7 cellular contexts compared by ENCODE assay signal in genomic region chr7:102714774-102715522, GRCh38. TPM values are rescaled to one million over a fixed set of nuclear protein-coding genes. Genes with fewer than 3 reads are reported as not detected.
DNase-seq lines count a peak whose midpoint lies in the region; ATAC-seq, FAIRE-seq and TF ChIP-seq lines count a peak whose summit lies in the region.
"Not testable (repeated sequence)": the region's sequence is repeated elsewhere in the genome, so short reads cannot be mapped to it uniquely, and the experiment has no call there.

No MANE protein-coding gene starts in this region.

- not testable (repeated sequence) for H3K79me2 ChIP-seq in GM12878 (ENCODE audit: control insufficient read depth, insufficient read depth, low read length)

- RAD21 ChIA-PET in GM12878 (lab: Charles Lee; ENCODE audit: unreplicated experiment) = not testable (repeated sequence)

- not testable (repeated sequence) for H4K20me1 ChIP-seq in GM12878 (ENCODE audit: control insufficient read depth, insufficient read depth)

- peak overlapping the region; percentile 7; the same call in 1 of the 2 replicates for H2AFZ ChIP-seq in GM12878 (ENCODE audit: control insufficient read depth, low read depth, low read length)

- CTCF ChIA-PET in activated CD4-positive, alpha-beta T cell treated with anti-CD3 and anti-CD28 coated beads for 36 hours (lab: Charles Lee) = not testable (repeated sequence)
- CTCF ChIA-PET in GM12878 (lab: Yijun Ruan, JAX) = interaction anchor here (1.1 kb wide), 1 partner anchor 34 kb away, joined by 3 read pairs; the partner anchor contains the start of gene FAM185A

- intact Hi-C loops in activated CD4-positive, alpha-beta T cell treated with anti-CD3 and anti-CD28 coated beads for 36 hours (cut with DNase I, micrococcal nuclease); GM12878 (cut with micrococcal nuclease; ENCODE audit: unreplicated experiment): not testable (repeated sequence)

- peak overlapping the region; percentile 48; the same call in 1 of the 2 replicates for H3K27ac ChIP-seq in GM12878 (ENCODE audit: control insufficient read depth, insufficient read depth)

- not testable (repeated sequence) for TF ChIP-seq RAD21 in GM12878 (IDR thresholded peaks at IDR 0.05; ENCODE audit: insufficient read depth, low read depth, low read length)

- not testable (repeated sequence) for H3K9ac ChIP-seq in GM12878 (ENCODE audit: control insufficient read depth, insufficient read depth, low read length)

- H3K36me3 ChIP-seq in GM12878 (ENCODE audit: control insufficient read depth in 2 of 2, insufficient read depth in 2 of 2, low read length in 1 of 2) = not testable (repeated sequence)

- TF ChIP-seq CTCF in GM12878 (IDR thresholded peaks at IDR 0.05 in 2 of 3, conservative IDR thresholded peaks at IDR 0.05 in 1 of 3; ENCODE audit: control insufficient read depth in 2 of 3, extremely low read depth in 1 of 3, insufficient read depth in 1 of 3, low read depth in 3 of 3, low read length in 3 of 3) = not testable (repeated sequence)

- not testable (repeated sequence) for H3K4me3 ChIP-seq in GM12878

- H3K27me3 Mint-ChIP-seq in activated CD4-positive, alpha-beta T cell treated with anti-CD3 and anti-CD28 coated beads for 36 hours = not testable (repeated sequence)
- peaks cover 23% of the 10 kb centered on the region for H3K27me3 Mint-ChIP-seq in activated T-cell treated with anti-CD3 and anti-CD28 coated beads, Interleukin-2, amount 50 U/mL, for 72 hours (ENCODE audit: low read depth)

- not testable (repeated sequence) for H3K4me3 Mint-ChIP-seq in activated CD4-positive, alpha-beta T cell treated with anti-CD3 and anti-CD28 coated beads for 36 hours
- peak overlapping the region; percentile 42 to 64 for H3K4me3 Mint-ChIP-seq in activated T-cell treated with anti-CD3 and anti-CD28 coated beads, Interleukin-2, amount 50 U/mL, for 72 hours

- peak; percentile 76 for ATAC-seq in activated CD4-positive, alpha-beta T cell treated with anti-CD3 and anti-CD28 coated beads for 36 hours
- peak; percentile 77 to 78 for ATAC-seq in activated T-cell treated with anti-CD3 and anti-CD28 coated beads, Interleukin-2, amount 50 U/mL, for 72 hours (replicated peaks in 1 of 2)
- ATAC-seq in GM12878 (peak; percentile 29), esophagus mucosa (peak; percentile 56)
- ATAC-seq in stimulated activated naive CD8-positive, alpha-beta T cell treated with anti-CD3 and anti-CD28 coated beads, Interleukin-15, Interleukin-2, amounts not matched to agents 100 U/mL and 50 U/mL, for 24 hours = peak; percentile 78

- H3K36me3 Mint-ChIP-seq in activated CD4-positive, alpha-beta T cell treated with anti-CD3 and anti-CD28 coated beads for 36 hours (ENCODE audit: low read depth); activated T-cell treated with anti-CD3 and anti-CD28 coated beads, Interleukin-2, amount 50 U/mL, for 72 hours (ENCODE audit: insufficient read depth in 2 of 2): not testable (repeated sequence)

- not testable (repeated sequence) for H3K27me3 ChIP-seq in GM12878 (replicated peaks in 1 of 2; ENCODE audit: control insufficient read depth in 2 of 2, insufficient read depth in 2 of 2, low read length in 1 of 2)

- POLR2A ChIA-PET in activated CD4-positive, alpha-beta T cell treated with anti-CD3 and anti-CD28 coated beads for 36 hours (lab: Charles Lee); GM12878 (lab: Charles Lee): not testable (repeated sequence)

- not testable (repeated sequence) for H3K4me1 ChIP-seq in GM12878 (ENCODE audit: control insufficient read depth, insufficient read depth, low read length)

- not testable (repeated sequence) for BruUV-seq in GM12878 (replicated peaks; lab: Mats Ljungman, UMichigan)

- in situ Hi-C loops in GM12878 (cut with MboI) = not testable (repeated sequence)

- not testable (repeated sequence) for TF ChIP-seq POLR2A in GM12878 (IDR thresholded peaks at IDR 0.05; ENCODE audit: low read depth, low read length)

- not testable (repeated sequence) for H3K4me2 ChIP-seq in GM12878 (ENCODE audit: control insufficient read depth, insufficient read depth)

- H3K9me3 Mint-ChIP-seq in activated CD4-positive, alpha-beta T cell treated with anti-CD3 and anti-CD28 coated beads for 36 hours (ENCODE audit: low read depth); activated T-cell treated with anti-CD3 and anti-CD28 coated beads, Interleukin-2, amount 50 U/mL, for 72 hours: not testable (repeated sequence)

- peak overlapping the region; percentile 63 for H3K27ac Mint-ChIP-seq in activated CD4-positive, alpha-beta T cell treated with anti-CD3 and anti-CD28 coated beads for 36 hours
- peak overlapping the region; percentile 73 for H3K27ac Mint-ChIP-seq in activated T-cell treated with anti-CD3 and anti-CD28 coated beads, Interleukin-2, amount 50 U/mL, for 72 hours

- peaks cover 27% of the 10 kb centered on the region for H3K4me1 Mint-ChIP-seq in activated CD4-positive, alpha-beta T cell treated with anti-CD3 and anti-CD28 coated beads for 36 hours
- H3K4me1 Mint-ChIP-seq in activated T-cell treated with anti-CD3 and anti-CD28 coated beads, Interleukin-2, amount 50 U/mL, for 72 hours (ENCODE audit: low read depth) = peaks cover 38% of the 10 kb centered on the region

- SMC1A ChIA-PET in GM12878 (lab: Charles Lee; ENCODE audit: uncharacterized antibody, unreplicated experiment) = not testable (repeated sequence)

- not testable (repeated sequence) for H3K9me3 ChIP-seq in GM12878 (replicated peaks; ENCODE audit: control insufficient read depth, insufficient read depth, low read length)

- FAIRE-seq in GM18507 (lab: Jason Lieb, UNC) = peak; percentile 56
- not testable (repeated sequence) for FAIRE-seq in GM12878 (lab: Jason Lieb, UNC)

- TF ChIP-seq EP300 in GM12878 (IDR thresholded peaks at IDR 0.05; ENCODE audit: borderline replicate concordance in 1 of 2, control insufficient read depth in 1 of 2, low read depth in 2 of 2, low read length in 2 of 2) = not testable (repeated sequence)

- 21% methylated on average over 3 of the region's 6 CpGs for WGBS in GM12878 (ENCODE audit: insufficient coverage, insufficient replicate concordance, low lambda C conversion rate, missing lambda C conversion rate)

- DNase-seq in GM18507 (ENCODE audit: extremely low spot score, insufficient read length, low read depth); GM12878 (ENCODE audit: low read depth, low spot score): not testable (repeated sequence)
- peak; percentile 69 for DNase-seq in activated CD4-positive, alpha-beta T cell treated with anti-CD3 and anti-CD28 coated beads for 36 hours
- peak; percentile 32 to 58 for DNase-seq in activated T-cell treated with anti-CD3 and anti-CD28 coated beads, Interleukin-2, amount 50 U/mL, for 72 hours
- DNase-seq in stimulated activated CD4-positive, alpha-beta T cell treated with anti-CD3 and anti-CD28 coated beads, Interleukin-15, amount 100 ng/mL, for 24 hours = peak; percentile 30
- peak; percentile 5 for DNase-seq in stimulated activated naive CD8-positive, alpha-beta T cell treated with anti-CD3 and anti-CD28 coated beads, Interleukin-15, Interleukin-2, amounts not matched to agents 100 U/mL and 50 U/mL, for 24 hours

RNA-seq across cellular contexts. Expression of gene FAM185A, which starts 33.9 kb away (rescaled TPM):
- 1 to 10 TPM; 7.9 to 8.8 TPM for total RNA-seq in activated CD4-positive, alpha-beta T cell treated with anti-CD3 and anti-CD28 coated beads for 36 hours
- total RNA-seq in activated T-cell treated with anti-CD3 and anti-CD28 coated beads, Interleukin-2, amount 50 U/mL, for 72 hours = 1 to 10 TPM; 7.0 to 8.3 TPM
- total RNA-seq in GM12878 (2013; cell fraction: nucleolus; rRNA removed) = 47.0 and 52.3 TPM in 2 replicates
- total RNA-seq in GM12878 (2014; rRNA removed) (12.8 and 14.9 TPM in 2 replicates), GM12878 (2014; rRNA removed; fragmentation: Illumina TruSeq; extraction: Trizol) (7.8 and 11.6 TPM in 2 replicates), GM12878 (2021) (8.0 and 10.3 TPM in 2 replicates), esophagus mucosa (7.5 TPM)
- 2.5 TPM for polyA plus RNA-seq in GM12878 (2011; ENCODE audit: low read depth)
- polyA plus RNA-seq in GM12878 (2011; rRNA removed) (9.1 and 14.5 TPM in 2 replicates), GM12878 (2014; fragmentation: Illumina TruSeq; extraction: Trizol) (7.1 and 12.7 TPM in 2 replicates), GM12878 (2014; fragmentation: Nextera tagmentation; extraction: Ambion mirVana) (1 to 10 TPM; 1.9 to 2.2 TPM), GM12878 (2014; rRNA removed) (9.6 TPM in 2 replicates), GM12878 (2016; fragmentation: Nextera tagmentation; extraction: Ambion mirVana) (10 to 100 TPM in 1 of 2 experiments, 1 to 10 TPM in 1; 9.7 to 10.7 TPM)
- 5.3 and 8.6 TPM in 2 replicates for polyA plus RNA-seq in GM12878 (2011; cell fraction: cytosol; rRNA removed)
- 12.7 and 18.3 TPM in 2 replicates for polyA plus RNA-seq in GM12878 (2011; cell fraction: nucleus; rRNA removed)
- polyA plus RNA-seq in GM12878 (2012) = 4.5 and 4.7 TPM in 2 replicates
- polyA minus RNA-seq in GM12878 (2011; rRNA and poly(A)+ RNA removed) = 8.0 and 10.4 TPM in 2 replicates
- polyA minus RNA-seq in GM12878 (2011; cell fraction: cytosol; rRNA and poly(A)+ RNA removed) = 2.6 and 2.9 TPM in 2 replicates
- polyA minus RNA-seq in GM12878 (2011; cell fraction: nucleus; rRNA and poly(A)+ RNA removed) = 18.7 and 37.0 TPM in 2 replicates

RNA-seq across cellular contexts. Expression of gene POLR2J2, which starts 43.5 kb away (rescaled TPM):
- total RNA-seq in activated CD4-positive, alpha-beta T cell treated with anti-CD3 and anti-CD28 coated beads for 36 hours = 10 to 100 TPM; 20.0 to 38.2 TPM
- 10 to 100 TPM; 11.4 to 23.4 TPM for total RNA-seq in activated T-cell treated with anti-CD3 and anti-CD28 coated beads, Interleukin-2, amount 50 U/mL, for 72 hours
- 95.5 and 101 TPM in 2 replicates for total RNA-seq in GM12878 (2013; cell fraction: nucleolus; rRNA removed)
- total RNA-seq in GM12878 (2014; rRNA removed) (3.4 and 4.4 TPM in 2 replicates), GM12878 (2014; rRNA removed; fragmentation: Illumina TruSeq; extraction: Trizol) (4.9 and 5.6 TPM in 2 replicates), GM12878 (2021) (6.7 and 11.4 TPM in 2 replicates), esophagus mucosa (3.3 TPM)
- 1.6 TPM for polyA plus RNA-seq in GM12878 (2011; ENCODE audit: low read depth)
- polyA plus RNA-seq in GM12878 (2011; rRNA removed) (7.1 and 7.7 TPM in 2 replicates), GM12878 (2014; fragmentation: Illumina TruSeq; extraction: Trizol) (3.2 and 4.5 TPM in 2 replicates), GM12878 (2014; fragmentation: Nextera tagmentation; extraction: Ambion mirVana) (1 to 10 TPM in 1 of 2 experiments, under 1 TPM in 1; 0.80 to 1.3 TPM), GM12878 (2014; rRNA removed) (8.0 and 10.5 TPM in 2 replicates), GM12878 (2016; fragmentation: Nextera tagmentation; extraction: Ambion mirVana) (10 to 100 TPM; 14.0 to 16.3 TPM)
- polyA plus RNA-seq in GM12878 (2011; cell fraction: cytosol; rRNA removed) = 4.2 and 7.6 TPM in 2 replicates
- polyA plus RNA-seq in GM12878 (2011; cell fraction: nucleus; rRNA removed) = 19.9 and 22.7 TPM in 2 replicates
- polyA plus RNA-seq in GM12878 (2012) = 2.1 and 2.6 TPM in 2 replicates
- polyA minus RNA-seq in GM12878 (2011; rRNA and poly(A)+ RNA removed) = 10.2 and 18.2 TPM in 2 replicates
- 0.52 and 2.0 TPM in 2 replicates for polyA minus RNA-seq in GM12878 (2011; cell fraction: cytosol; rRNA and poly(A)+ RNA removed)
- 10.2 and 21.3 TPM in 2 replicates for polyA minus RNA-seq in GM12878 (2011; cell fraction: nucleus; rRNA and poly(A)+ RNA removed)
